Comparison of ENCODE assay signal across 27 cellular contexts in genomic region chr12:38527631-38528030, GRCh38.
"Had no signal": no experiment of that assay in that cellular context is flagged by ENCODE, and none has a peak within 500 bp of the region (broad histone marks: within the 10 kb centered on the region; RNA-seq: fewer than 3 reads in every experiment).

No MANE protein-coding gene starts in this region.

- H3K4me3 Mint-ChIP-seq: activated CD4-positive, alpha-beta memory T cell treated with anti-CD3 and anti-CD28 coated beads, Interleukin-2, amount 10 ng/mL, durations not matched to agents 7 days and 5 days; activated CD4-positive, alpha-beta T cell treated with anti-CD3 and anti-CD28 coated beads, Interleukin-2, amount 10 ng/mL, durations not matched to agents 7 days and 5 days; activated naive CD4-positive, alpha-beta T cell treated with anti-CD3 and anti-CD28 coated beads, Interleukin-2, amount 10 ng/mL, durations not matched to agents 7 days and 5 days; activated naive CD8-positive, alpha-beta T cell treated with anti-CD3 and anti-CD28 coated beads, Interleukin-2, amount 10 ng/mL, durations not matched to agents 7 days and 5 days; activated T-cell treated with anti-CD3 and anti-CD28 coated beads, Interleukin-2, amount 50 U/mL, for 24 hours; activated T-cell treated with anti-CD3 and anti-CD28 coated beads, Interleukin-2, amount 50 U/mL, for 72 hours; brain; effector memory CD8-positive, alpha-beta T cell had no signal

- H3K27me3 Mint-ChIP-seq: activated CD4-positive, alpha-beta memory T cell treated with anti-CD3 and anti-CD28 coated beads, Interleukin-2, amount 10 ng/mL, durations not matched to agents 7 days and 5 days; activated CD4-positive, alpha-beta T cell treated with anti-CD3 and anti-CD28 coated beads, Interleukin-2, amount 10 ng/mL, durations not matched to agents 7 days and 5 days; activated naive CD4-positive, alpha-beta T cell treated with anti-CD3 and anti-CD28 coated beads, Interleukin-2, amount 10 ng/mL, durations not matched to agents 7 days and 5 days; activated naive CD8-positive, alpha-beta T cell treated with anti-CD3 and anti-CD28 coated beads, Interleukin-2, amount 10 ng/mL, durations not matched to agents 7 days and 5 days; activated T-cell treated with anti-CD3 and anti-CD28 coated beads, Interleukin-2, amount 50 U/mL, for 24 hours; effector memory CD8-positive, alpha-beta T cell had no signal

- H3K36me3 Mint-ChIP-seq: activated naive CD4-positive, alpha-beta T cell treated with anti-CD3 and anti-CD28 coated beads, Interleukin-2, amount 10 ng/mL, durations not matched to agents 7 days and 5 days; activated naive CD4-positive, alpha-beta T cell treated with anti-CD3 and anti-CD28 coated beads, Interleukin-2, amount 50 U/mL, for 72 hours; activated naive CD8-positive, alpha-beta T cell treated with anti-CD3 and anti-CD28 coated beads, Interleukin-2, amount 10 ng/mL, durations not matched to agents 7 days and 5 days; brain had no signal

- H3K27ac Mint-ChIP-seq: activated CD4-positive, alpha-beta memory T cell treated with anti-CD3 and anti-CD28 coated beads, Interleukin-2, amount 10 ng/mL, durations not matched to agents 7 days and 5 days; activated CD4-positive, alpha-beta T cell treated with anti-CD3 and anti-CD28 coated beads, Interleukin-2, amount 10 ng/mL, durations not matched to agents 7 days and 5 days; activated naive CD4-positive, alpha-beta T cell treated with anti-CD3 and anti-CD28 coated beads, Interleukin-2, amount 10 ng/mL, durations not matched to agents 7 days and 5 days; activated naive CD4-positive, alpha-beta T cell treated with anti-CD3 and anti-CD28 coated beads, Interleukin-2, amount 50 U/mL, for 72 hours; activated naive CD8-positive, alpha-beta T cell treated with anti-CD3 and anti-CD28 coated beads, Interleukin-2, amount 10 ng/mL, durations not matched to agents 7 days and 5 days; activated T-cell treated with anti-CD3 and anti-CD28 coated beads, Interleukin-2, amount 50 U/mL, for 24 hours; activated T-cell treated with anti-CD3 and anti-CD28 coated beads, Interleukin-2, amount 50 U/mL, for 72 hours; effector memory CD8-positive, alpha-beta T cell had no signal

- H3K9me3 Mint-ChIP-seq: activated naive CD4-positive, alpha-beta T cell treated with anti-CD3 and anti-CD28 coated beads, Interleukin-2, amount 50 U/mL, for 72 hours; effector memory CD8-positive, alpha-beta T cell had no signal

- H3K36me3 ChIP-seq: ascending aorta, esophagus muscularis mucosa, gastrocnemius medialis, heart right ventricle had no signal

- H3K27me3 ChIP-seq: ascending aorta, esophagus muscularis mucosa, foreskin keratinocyte, gastrocnemius medialis, heart right ventricle had no signal

- H3K27ac ChIP-seq: ascending aorta, esophagus muscularis mucosa, foreskin keratinocyte, gastrocnemius medialis, heart right ventricle had no signal

- H3K4me1 Mint-ChIP-seq: activated CD4-positive, alpha-beta memory T cell treated with anti-CD3 and anti-CD28 coated beads, Interleukin-2, amount 10 ng/mL, durations not matched to agents 7 days and 5 days; activated CD4-positive, alpha-beta T cell treated with anti-CD3 and anti-CD28 coated beads, Interleukin-2, amount 10 ng/mL, durations not matched to agents 7 days and 5 days; activated naive CD4-positive, alpha-beta T cell treated with anti-CD3 and anti-CD28 coated beads, Interleukin-2, amount 10 ng/mL, durations not matched to agents 7 days and 5 days; activated naive CD8-positive, alpha-beta T cell treated with anti-CD3 and anti-CD28 coated beads, Interleukin-2, amount 10 ng/mL, durations not matched to agents 7 days and 5 days had no signal

- H3K9me3 ChIP-seq: ascending aorta, esophagus muscularis mucosa, gastrocnemius medialis had no signal

- H3K4me3 ChIP-seq: ascending aorta, esophagus muscularis mucosa, gastrocnemius medialis, heart right ventricle had no signal

- DNase-seq: activated CD4-positive, alpha-beta memory T cell treated with anti-CD3 and anti-CD28 coated beads, Interleukin-2, amount 10 ng/mL, durations not matched to agents 7 days and 5 days; activated CD4-positive, alpha-beta T cell treated with anti-CD3 and anti-CD28 coated beads for 1 hour; activated CD4-positive, alpha-beta T cell treated with anti-CD3 and anti-CD28 coated beads for 4 hours; activated CD4-positive, alpha-beta T cell treated with anti-CD3 and anti-CD28 coated beads, Interleukin-2, amount 10 ng/mL, durations not matched to agents 7 days and 5 days; activated CD4-positive, alpha-beta T cell treated with anti-CD3 and anti-CD28 coated beads, Interleukin-2, amount 50 U/mL, for 4 hours; activated CD4-positive, CD25-positive, alpha-beta regulatory T cell; activated CD8-positive, alpha-beta memory T cell treated with anti-CD3 and anti-CD28 coated beads, Interleukin-2, amount 50 U/mL, for 48 hours; activated gamma-delta T cell; activated naive CD4-positive, alpha-beta T cell; activated naive CD4-positive, alpha-beta T cell treated with anti-CD3 and anti-CD28 coated beads, Interleukin-2, amount 10 ng/mL, durations not matched to agents 7 days and 5 days; activated naive CD8-positive, alpha-beta T cell treated with anti-CD3 and anti-CD28 coated beads, Interleukin-2, amount 10 ng/mL, durations not matched to agents 7 days and 5 days; activated T-cell treated with anti-CD3 and anti-CD28 coated beads for 4 hours; activated T-cell treated with anti-CD3 and anti-CD28 coated beads, Interleukin-2, amount 50 U/mL, for 24 hours; activated T-cell treated with anti-CD3 and anti-CD28 coated beads, Interleukin-2, amount 50 U/mL, for 72 hours; caudate nucleus; cortex of kidney; dermis blood vessel endothelial cell; effector CD4-positive, alpha-beta T cell; effector memory CD8-positive, alpha-beta T cell; foreskin keratinocyte; gastrocnemius medialis; heart right ventricle; T-helper 2 cell had no signal

- H3K4me1 ChIP-seq: ascending aorta, esophagus muscularis mucosa, foreskin keratinocyte, gastrocnemius medialis, heart right ventricle had no signal

- ATAC-seq: activated naive CD4-positive, alpha-beta T cell treated with anti-CD3 and anti-CD28 coated beads, Interleukin-2, amount 50 U/mL, for 72 hours; activated T-cell treated with anti-CD3 and anti-CD28 coated beads, Interleukin-2, amount 50 U/mL, for 72 hours; effector memory CD8-positive, alpha-beta T cell; foreskin keratinocyte; gastrocnemius medialis; heart right ventricle had no signal
